ENCODE assay signal across 19 cellular contexts in genomic region chr5:127863161-127863560, GRCh38.
A peak's percentile ranks its signal among the peaks of the same experiment; 100 is the strongest.
DNase-seq lines count a peak whose midpoint lies in the region; ATAC-seq and TF ChIP-seq lines count a peak whose summit lies in the region.
"Had no signal": no experiment of that assay in that cellular context is flagged by ENCODE, and none has a peak within 500 bp of the region (broad histone marks: within the 10 kb centered on the region; RNA-seq: fewer than 3 reads in every experiment).

No MANE protein-coding gene starts in this region.

- H3K27ac ChIP-seq in Karpas-422 (ENCODE audit: low read length) (peak overlapping the region; percentile 24; the same call in 1 of the 2 replicates), brain microvascular endothelial cell (peak overlapping the region; percentile 65), left lung (peak overlapping the region in 1 of 2 donors; percentile 50), right cardiac atrium (ENCODE audit: low read length) (no peak overlapping the region)
- H3K27ac ChIP-seq: BLaER1 treated with 17β-estradiol and CSF1 and Interleukin-3, amounts not matched to agents 10 nM and 100 nM had no signal

- ATAC-seq in left lung (peak; percentile 37), right cardiac atrium (no peak)
- ATAC-seq: CD8-positive, alpha-beta T cell had no signal

- DNase-seq in Calu3 = no peak
- no peak for DNase-seq in Karpas-422
- no peak for DNase-seq in brain microvascular endothelial cell
- DNase-seq in left lung = no peak
- DNase-seq in NCI-H1694 treated with DMSO at 0.1 percent for 48 hours (lab: John Stamatoyannopoulos, UW) = no peak
- no peak for DNase-seq in GM03348 (ENCODE audit: low spot score)
- no peak for DNase-seq in BE2C
- DNase-seq in right cardiac atrium = no peak
- DNase-seq: CD8-positive, alpha-beta T cell; DMS53; NCI-H1105 treated with DMSO at 0.1 percent for 48 hours; NCI-H187; NCI-H2107; NCI-H510A; NCI-H774; OCI-M1; SIG-M5 had no signal

- peak overlapping the region; percentile 1 for H3K27ac Mint-ChIP-seq in Calu3 (ENCODE audit: unreplicated experiment)
- H3K27ac Mint-ChIP-seq: CD8-positive, alpha-beta T cell had no signal

- no peaks in the 10 kb centered on the region for H3K36me3 ChIP-seq in Karpas-422 (ENCODE audit: insufficient read depth, low read length)
- no peaks in the 10 kb centered on the region for H3K36me3 ChIP-seq in brain microvascular endothelial cell (replicated peaks)
- no peaks in the 10 kb centered on the region for H3K36me3 ChIP-seq in left lung
- no peaks in the 10 kb centered on the region for H3K36me3 ChIP-seq in BE2C
- H3K36me3 ChIP-seq: BLaER1 treated with 17β-estradiol and CSF1 and Interleukin-3, amounts not matched to agents 10 nM and 100 nM; HAP-1 had no signal

- no peaks in the 10 kb centered on the region for H3K27me3 Mint-ChIP-seq in Calu3 (ENCODE audit: unreplicated experiment)

- no peaks in the 10 kb centered on the region for H3K9me3 Mint-ChIP-seq in Calu3 (ENCODE audit: low read depth, unreplicated experiment)
- H3K9me3 Mint-ChIP-seq: CD8-positive, alpha-beta T cell had no signal

- no peak for TF ChIP-seq CTCF in Calu3 (IDR thresholded peaks at IDR 0.05; ENCODE audit: unreplicated experiment)
- no peak for TF ChIP-seq CTCF in brain microvascular endothelial cell (IDR thresholded peaks at IDR 0.05; ENCODE audit: low read depth, low read length, missing control alignments)
- TF ChIP-seq CTCF in left lung (IDR thresholded peaks at IDR 0.05) = no peak
- TF ChIP-seq CTCF in BE2C (IDR thresholded peaks at IDR 0.05; ENCODE audit: low read depth, low read length) = no peak

- no peaks in the 10 kb centered on the region for H3K9me2 ChIP-seq in Karpas-422 (replicated peaks; ENCODE audit: insufficient read depth, low read length)

- no TSS peak for BruUV-seq in Calu3 (replicated peaks; lab: Mats Ljungman, UMichigan)

- peaks cover 65% of the 10 kb centered on the region for H3K4me1 Mint-ChIP-seq in Calu3 (ENCODE audit: low read depth, unreplicated experiment)

- peaks cover 67% of the 10 kb centered on the region for H3K4me1 ChIP-seq in Karpas-422 (ENCODE audit: low read length)
- H3K4me1 ChIP-seq in left lung = peaks cover 0 to 12% of the 10 kb centered on the region in 2 donors
- no peaks in the 10 kb centered on the region for H3K4me1 ChIP-seq in BE2C
- H3K4me1 ChIP-seq in right cardiac atrium (ENCODE audit: control insufficient read depth, insufficient read depth, low read length) = no peaks in the 10 kb centered on the region

- no peak overlapping the region for H3K4me3 Mint-ChIP-seq in Calu3 (ENCODE audit: low read depth, unreplicated experiment)
- H3K4me3 Mint-ChIP-seq: CD8-positive, alpha-beta T cell had no signal

- H3K79me2 ChIP-seq in Karpas-422 (ENCODE audit: low read length) = no peaks in the 10 kb centered on the region

- intact Hi-C loops in Calu3 (cut with micrococcal nuclease; ENCODE audit: unreplicated experiment) (no loop called here), left lung (cut with DNase I) (no loop called here), right cardiac atrium (cut with DNase I) (no loop called here)

- no peaks in the 10 kb centered on the region for H3K27me3 ChIP-seq in Karpas-422 (ENCODE audit: low read length)
- no peaks in the 10 kb centered on the region for H3K27me3 ChIP-seq in brain microvascular endothelial cell (replicated peaks)
- H3K27me3 ChIP-seq in left lung = no peaks in the 10 kb centered on the region
- no peaks in the 10 kb centered on the region; the same call in none of the 2 replicates for H3K27me3 ChIP-seq in BE2C
- no peaks in the 10 kb centered on the region for H3K27me3 ChIP-seq in right cardiac atrium (ENCODE audit: control insufficient read depth, insufficient read depth)
- H3K27me3 ChIP-seq: BLaER1 treated with 17β-estradiol and CSF1 and Interleukin-3, amounts not matched to agents 10 nM and 100 nM had no signal

- H4K20me1 ChIP-seq in Karpas-422 (ENCODE audit: insufficient read depth, low read depth, low read length) = no peaks in the 10 kb centered on the region
- H4K20me1 ChIP-seq: BLaER1 treated with 17β-estradiol and CSF1 and Interleukin-3, amounts not matched to agents 10 nM and 100 nM had no signal

- no peak overlapping the region for H3K4me2 ChIP-seq in Karpas-422 (ENCODE audit: low read depth, low read length, poor library complexity, severe bottlenecking)
- H3K4me2 ChIP-seq: BLaER1 treated with 17β-estradiol and CSF1 and Interleukin-3, amounts not matched to agents 10 nM and 100 nM had no signal

- H2AFZ ChIP-seq in Karpas-422 (ENCODE audit: low read length) = no peak overlapping the region

- H3K4me3 ChIP-seq in Karpas-422 (ENCODE audit: low read length) (no peak overlapping the region), brain microvascular endothelial cell (ENCODE audit: low read depth, low read length) (no peak overlapping the region), left lung (no peak overlapping the region), BE2C (ENCODE audit: low read depth, low read length) (no peak overlapping the region), right cardiac atrium (ENCODE audit: low read length) (no peak overlapping the region)
- H3K4me3 ChIP-seq: BLaER1 treated with 17β-estradiol and CSF1 and Interleukin-3, amounts not matched to agents 10 nM and 100 nM; HAP-1 had no signal

- in situ Hi-C loops in brain microvascular endothelial cell (cut with HindIII; ENCODE audit: low pct_ligation_motif_present, low sequenced_read_pairs) = no loop called here

- no peak overlapping the region for H3K9ac ChIP-seq in Karpas-422 (ENCODE audit: low read length)
- H3K9ac ChIP-seq: BLaER1 treated with 17β-estradiol and CSF1 and Interleukin-3, amounts not matched to agents 10 nM and 100 nM had no signal

- CTCF ChIA-PET in Calu3 (lab: Charles Lee) = interaction anchor here (0.6 to 0.9 kb wide), 4 partner anchors 48 to 449 kb away, joined by 3 to 6 read pairs (median 4); no protein-coding TSS in a partner anchor

- H3K9me3 ChIP-seq in Karpas-422 (ENCODE audit: low read length) (no peaks in the 10 kb centered on the region), left lung (no peaks in the 10 kb centered on the region), BE2C (no peaks in the 10 kb centered on the region), right cardiac atrium (ENCODE audit: control insufficient read depth, low read length) (no peaks in the 10 kb centered on the region)
- H3K9me3 ChIP-seq: BLaER1 treated with 17β-estradiol and CSF1 and Interleukin-3, amounts not matched to agents 10 nM and 100 nM; HAP-1 had no signal

- H3K36me3 Mint-ChIP-seq in Calu3 (ENCODE audit: insufficient read depth, unreplicated experiment) = no peaks in the 10 kb centered on the region
- H3K36me3 Mint-ChIP-seq: CD8-positive, alpha-beta T cell had no signal
